7 cellular contexts compared by ENCODE assay signal in genomic region chr3:71984843-71985594, GRCh38.
DNase-seq lines count a peak whose midpoint lies in the region; ATAC-seq and TF ChIP-seq lines count a peak whose summit lies in the region.

No MANE protein-coding gene starts in this region.

- no peak for DNase-seq in mesenchymal stem cell
- DNase-seq in DMS53 (lab: John Stamatoyannopoulos, UW) = no peak
- DNase-seq in lower leg skin (ENCODE audit: low spot score in 2 of 2) = no peak
- no peak for DNase-seq in NCI-H524 (lab: John Stamatoyannopoulos, UW)

- no peaks in the 10 kb centered on the region for H3K79me1 ChIP-seq in mesenchymal stem cell (replicated peaks; ENCODE audit: low read length, poor library complexity, severe bottlenecking)

- no peaks in the 10 kb centered on the region for H3K27me3 ChIP-seq in mesenchymal stem cell (ENCODE audit: control insufficient read depth in 1 of 2, insufficient read depth in 1 of 2, low read length in 2 of 2)

- H3K9ac ChIP-seq in mesenchymal stem cell (ENCODE audit: low read length) = no peak overlapping the region

- H2BK120ac ChIP-seq in mesenchymal stem cell (ENCODE audit: low read depth, low read length) = no peak overlapping the region

- TF ChIP-seq POLR2A in lower leg skin (IDR thresholded peaks at IDR 0.05) = no peak

- no peak overlapping the region for H2AFZ ChIP-seq in mesenchymal stem cell (ENCODE audit: low read depth, low read length)

- no peaks in the 10 kb centered on the region for H3K9me3 ChIP-seq in mesenchymal stem cell (ENCODE audit: control insufficient read depth, low read length)

- H4K8ac ChIP-seq in mesenchymal stem cell (ENCODE audit: low read length) = no peak overlapping the region

- H3K23ac ChIP-seq in mesenchymal stem cell (ENCODE audit: low read length in 2 of 2) = no peak overlapping the region

- no peak overlapping the region for H3K14ac ChIP-seq in mesenchymal stem cell (ENCODE audit: low read length in 2 of 2)

- H3K4me2 ChIP-seq in mesenchymal stem cell (ENCODE audit: low read length, poor library complexity, severe bottlenecking) = no peak overlapping the region

- H3K4me3 ChIP-seq in mesenchymal stem cell (ENCODE audit: insufficient read depth in 1 of 2, low read depth in 1 of 2, low read length in 2 of 2) (no peak overlapping the region), lower leg skin (ENCODE audit: low read depth, poor library complexity, severe bottlenecking) (no peak overlapping the region)

- H2AK5ac ChIP-seq in mesenchymal stem cell (ENCODE audit: low read length, severe bottlenecking) = no peak overlapping the region

- no peak for TF ChIP-seq CTCF in lower leg skin (IDR thresholded peaks at IDR 0.05)

- peaks cover 6% of the 10 kb centered on the region for H3K4me1 ChIP-seq in mesenchymal stem cell (ENCODE audit: control insufficient read depth, insufficient read depth, low read depth, low read length)

- no peak overlapping the region for H2BK5ac ChIP-seq in mesenchymal stem cell (ENCODE audit: low read depth, low read length, poor library complexity, severe bottlenecking)

- no peak overlapping the region for H2BK12ac ChIP-seq in mesenchymal stem cell (ENCODE audit: low read length in 2 of 2)

- ATAC-seq in GM18861 (IDR thresholded peaks at IDR 0.05; ENCODE audit: unreplicated experiment) = peak; percentile 81
- ATAC-seq in GM21529 (IDR thresholded peaks at IDR 0.05; ENCODE audit: unreplicated experiment) = peak; percentile 94
- peak; percentile 84 for ATAC-seq in HG03521 (IDR thresholded peaks at IDR 0.05; ENCODE audit: unreplicated experiment)

- H3K4ac ChIP-seq in mesenchymal stem cell (ENCODE audit: low read depth in 1 of 2, low read length in 2 of 2) = no peak overlapping the region

- H2BK15ac ChIP-seq in mesenchymal stem cell (ENCODE audit: low read depth, poor library complexity, severe bottlenecking) = peak overlapping the region; percentile 21

- peak overlapping the region; percentile 32 for H4K91ac ChIP-seq in mesenchymal stem cell (ENCODE audit: low read length)

- no peak overlapping the region for H3K18ac ChIP-seq in mesenchymal stem cell (ENCODE audit: low read depth in 1 of 2, low read length in 2 of 2)

- no peaks in the 10 kb centered on the region for H3K36me3 ChIP-seq in mesenchymal stem cell (ENCODE audit: control insufficient read depth in 1 of 2, insufficient read depth in 2 of 2, low read depth in 1 of 2, low read length in 2 of 2)

- intact Hi-C loops in lower leg skin (cut with DNase I; ENCODE audit: low total_unique reads) = loop anchor here (5.0 kb wide), 1 partner anchor 672 kb away; no protein-coding TSS in a partner anchor

- 89% methylated on average over 7 of the region's 9 CpGs for WGBS in mesenchymal stem cell
- WGBS in lower leg skin, 2 donors = 59 to 62% methylated on average over 9 of the region's 9 CpGs

- no peak overlapping the region for H3K27ac ChIP-seq in mesenchymal stem cell (ENCODE audit: low read length, poor library complexity, severe bottlenecking)
